In the genomic region with DNA sequence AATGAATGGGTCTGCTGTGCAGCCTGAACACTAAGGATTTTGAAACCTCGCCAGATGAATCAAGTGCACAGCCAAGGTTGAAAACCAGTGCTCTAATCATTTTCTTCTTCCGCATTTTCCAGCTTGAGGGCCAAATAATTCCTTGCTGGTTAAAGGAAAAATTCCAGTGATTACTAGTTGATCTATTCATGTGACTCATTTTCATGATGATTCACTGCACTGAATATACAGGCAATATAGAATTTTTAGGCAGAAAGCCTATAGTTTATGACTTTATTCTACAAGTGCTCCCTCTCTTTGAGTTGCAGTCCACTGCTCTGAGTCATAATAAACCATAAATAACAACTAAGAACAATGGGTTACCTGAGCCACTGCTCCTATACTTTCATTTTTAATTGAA, we compare ENCODE assay signal across 15 cellular contexts.
"Had no signal": no experiment of that assay in that cellular context is flagged by ENCODE, and none has a peak within 500 bp of the region (broad histone marks: within the 10 kb centered on the region; RNA-seq: fewer than 3 reads in every experiment).

No MANE protein-coding gene starts in this region.

- ATAC-seq: effector memory CD8-positive, alpha-beta T cell; stimulated activated naive CD8-positive, alpha-beta T cell treated with anti-CD3 and anti-CD28 coated beads, Interleukin-15, Interleukin-2, amounts not matched to agents 100 U/mL and 50 U/mL, for 24 hours had no signal

- H3K4me1 Mint-ChIP-seq: activated B cell treated with CpG ODN at 0.5 μM for 24 hours; activated naive CD4-positive, alpha-beta T cell treated with anti-CD3 and anti-CD28 coated beads, Interleukin-2, amount 10 ng/mL, durations not matched to agents 7 days and 5 days; mesothelial cell of epicardium; neural progenitor cell had no signal

- H3K27ac Mint-ChIP-seq: activated B cell treated with CpG ODN at 0.5 μM for 24 hours; activated naive CD4-positive, alpha-beta T cell treated with anti-CD3 and anti-CD28 coated beads, Interleukin-2, amount 10 ng/mL, durations not matched to agents 7 days and 5 days; activated T-helper 2 cell treated with anti-CD3 and anti-CD28 coated beads, Interferon-gamma antibody, Interleukin-2, Interleukin-4, amounts not matched to agents 10 μg/mL and 5 μg/mL and 100 μg/mL, durations not matched to agents 14 hours and 24 hours and 36 hours; brain; effector memory CD8-positive, alpha-beta T cell; mesothelial cell of epicardium; neural progenitor cell; type B pancreatic cell had no signal

- H3K9me3 ChIP-seq: ovary, suprapubic skin had no signal

- DNase-seq: activated B cell treated with CpG ODN at 0.5 μM for 24 hours; activated CD4-positive, alpha-beta T cell treated with anti-CD3 and anti-CD28 coated beads, Interleukin-2, amount 50 U/mL, for 1 hour; activated naive CD4-positive, alpha-beta T cell treated with anti-CD3 and anti-CD28 coated beads, Interleukin-2, amount 10 ng/mL, durations not matched to agents 7 days and 5 days; effector memory CD8-positive, alpha-beta T cell; hypothalamus; kidney glomerular epithelial cell; ovary; stimulated activated CD4-positive, alpha-beta T cell treated with anti-CD3 and anti-CD28 coated beads, Interleukin-2, amount 100 ng/mL, for 48 hours; stimulated activated naive CD8-positive, alpha-beta T cell treated with anti-CD3 and anti-CD28 coated beads, Interleukin-15, Interleukin-2, amounts not matched to agents 100 U/mL and 50 U/mL, for 24 hours had no signal

- H3K4me3 Mint-ChIP-seq: activated B cell treated with CpG ODN at 0.5 μM for 24 hours; activated naive CD4-positive, alpha-beta T cell treated with anti-CD3 and anti-CD28 coated beads, Interleukin-2, amount 10 ng/mL, durations not matched to agents 7 days and 5 days; brain; effector memory CD8-positive, alpha-beta T cell; mesothelial cell of epicardium; neural progenitor cell; type B pancreatic cell had no signal

- H3K27ac ChIP-seq: neural progenitor cell, ovary, suprapubic skin had no signal

- H3K9me3 Mint-ChIP-seq: activated naive CD4-positive, alpha-beta T cell treated with anti-CD3 and anti-CD28 coated beads, Interleukin-2, amount 10 ng/mL, durations not matched to agents 7 days and 5 days; activated T-helper 2 cell treated with anti-CD3 and anti-CD28 coated beads, Interferon-gamma antibody, Interleukin-2, Interleukin-4, amounts not matched to agents 10 μg/mL and 5 μg/mL and 100 μg/mL, durations not matched to agents 14 hours and 24 hours and 36 hours; effector memory CD8-positive, alpha-beta T cell; mesothelial cell of epicardium; neural progenitor cell; type B pancreatic cell had no signal

- H3K4me2 ChIP-seq: neural progenitor cell had no signal

- H3K36me3 Mint-ChIP-seq: activated naive CD4-positive, alpha-beta T cell treated with anti-CD3 and anti-CD28 coated beads, Interleukin-2, amount 10 ng/mL, durations not matched to agents 7 days and 5 days; brain; mesothelial cell of epicardium; neural progenitor cell; type B pancreatic cell had no signal

- H3K4me3 ChIP-seq: neural progenitor cell, ovary, suprapubic skin had no signal

- H3K4me1 ChIP-seq: suprapubic skin had no signal
